In genomic region chr13:46296920-46297319, GRCh38 we compare ENCODE assay signal across 9 cellular contexts.
A peak's percentile ranks its signal among the peaks of the same experiment; 100 is the strongest.
DNase-seq lines count a peak whose midpoint lies in the region; ATAC-seq, FAIRE-seq and TF ChIP-seq lines count a peak whose summit lies in the region.
"Had no signal": no experiment of that assay in that cellular context is flagged by ENCODE, and none has a peak within 500 bp of the region (broad histone marks: within the 10 kb centered on the region; RNA-seq: fewer than 3 reads in every experiment).

No MANE protein-coding gene starts in this region.

- WGBS in trophoblast cell (ENCODE audit: extremely low coverage, insufficient coverage, insufficient read length): no CpG with 5 or more reads among the region's 3 CpGs
- 66 to 73% (median 72%) methylated on average over 3 of the region's 3 CpGs for WGBS in small intestine, 3 donors

- H3K4me2 ChIP-seq in PC-9: peak overlapping the region; percentile 24; the same call in 1 of the 2 replicates
- no peak overlapping the region for H3K4me2 ChIP-seq in trophoblast cell (ENCODE audit: low read length)

- H3K9ac ChIP-seq in trophoblast cell (ENCODE audit: low read length): no peak overlapping the region

- POLR2A ChIA-PET in PC-9 (lab: Charles Lee; ENCODE audit: unreplicated experiment): no interaction called here

- H3K18ac ChIP-seq in trophoblast cell (ENCODE audit: low read length): no peak overlapping the region

- H2AK5ac ChIP-seq in trophoblast cell (ENCODE audit: low read length): no peak overlapping the region

- H3K27ac ChIP-seq in PC-9 (peak overlapping the region; percentile 73), trophoblast cell (ENCODE audit: low read depth, low read length) (peak overlapping the region; percentile 19), small intestine (ENCODE audit: low read depth in 1 of 2, low read length in 1 of 2) (no peak overlapping the region)

- no peaks in the 10 kb centered on the region for H3K27me3 ChIP-seq in PC-9 (ENCODE audit: insufficient read depth, low read depth)
- H3K27me3 ChIP-seq in trophoblast cell (ENCODE audit: insufficient read depth, low read length): no peaks in the 10 kb centered on the region
- H3K27me3 ChIP-seq in small intestine (ENCODE audit: control insufficient read depth in 2 of 2, insufficient read depth in 2 of 2, low read length in 2 of 2): no peaks in the 10 kb centered on the region

- DNase-seq in EH (ENCODE audit: low read depth) (peak; percentile 94), PC-9 (no peak), dermis blood vessel endothelial cell (peak; percentile 75), trophoblast cell (peak; percentile 82 to 94), posterior cingulate gyrus (no peak), small intestine (no peak)
- DNase-seq in stimulated activated CD8-positive, alpha-beta memory T cell treated with anti-CD3 and anti-CD28 coated beads, Interleukin-4, amount 100 ng/mL, for 48 hours: no peak

- H3K36me3 ChIP-seq in PC-9 (ENCODE audit: low read depth) (no peaks in the 10 kb centered on the region), trophoblast cell (ENCODE audit: control insufficient read depth in 1 of 2, insufficient read depth in 2 of 2, low read length in 2 of 2) (no peaks in the 10 kb centered on the region), small intestine (ENCODE audit: control insufficient read depth in 2 of 2, insufficient read depth in 2 of 2, low read length in 2 of 2) (no peaks in the 10 kb centered on the region)

- no peak overlapping the region for H3K14ac ChIP-seq in trophoblast cell (ENCODE audit: low read length)

- intact Hi-C loops in PC-9 (cut with micrococcal nuclease; ENCODE audit: unreplicated experiment): no loop called here
- intact Hi-C loops in posterior cingulate gyrus (cut with DNase I): no loop called here

- ATAC-seq in GM21423 (IDR thresholded peaks at IDR 0.05; ENCODE audit: unreplicated experiment): no peak

- no TSS peak for BruUV-seq in PC-9 (replicated peaks; lab: Mats Ljungman, UMichigan)

- no peak overlapping the region for H4K8ac ChIP-seq in trophoblast cell (ENCODE audit: low read depth, low read length)

- H2BK12ac ChIP-seq in trophoblast cell (ENCODE audit: low read length): no peak overlapping the region

- H2AFZ ChIP-seq in PC-9: peak overlapping the region; percentile 19; the same call in 1 of the 2 replicates
- H2AFZ ChIP-seq in trophoblast cell (ENCODE audit: insufficient read depth, low read length, poor library complexity): no peak overlapping the region

- no peak for TF ChIP-seq CTCF in PC-9 (conservative IDR thresholded peaks at IDR 0.05)

- H3K79me2 ChIP-seq in PC-9 (ENCODE audit: low read depth) (no peaks in the 10 kb centered on the region), trophoblast cell (ENCODE audit: control insufficient read depth, insufficient read depth, low read length, poor library complexity) (no peaks in the 10 kb centered on the region)

- H4K12ac ChIP-seq in trophoblast cell (ENCODE audit: low read depth, low read length): no peak overlapping the region

- no peak overlapping the region for H3K23ac ChIP-seq in trophoblast cell (ENCODE audit: low read length)

- H2BK5ac ChIP-seq in trophoblast cell (ENCODE audit: low read depth, low read length, poor library complexity): no peak overlapping the region

- H3K4me1 ChIP-seq in PC-9 (replicated peaks; ENCODE audit: insufficient read depth) (peaks cover 25% of the 10 kb centered on the region), trophoblast cell (ENCODE audit: control insufficient read depth in 1 of 2, insufficient read depth in 2 of 2, low read length in 2 of 2) (peaks cover 0 to 2% of the 10 kb centered on the region in 2 experiments), small intestine (ENCODE audit: control insufficient read depth in 2 of 2, insufficient read depth in 1 of 2, low read depth in 1 of 2, low read length in 1 of 2) (no peaks in the 10 kb centered on the region)

- H3F3A ChIP-seq in PC-9 (ENCODE audit: insufficient read depth, low read depth): peaks cover 6% of the 10 kb centered on the region; the same call in 1 of the 2 replicates

- no peak overlapping the region for H3K4ac ChIP-seq in trophoblast cell (ENCODE audit: low read depth, low read length)

- no peak for FAIRE-seq in small intestine (lab: Jason Lieb, UNC)
- FAIRE-seq: islet of Langerhans had no signal

- H3K79me1 ChIP-seq in trophoblast cell (ENCODE audit: low read length): peaks cover 9% of the 10 kb centered on the region

- H3K9me3 ChIP-seq in PC-9 (ENCODE audit: insufficient read depth, low read depth) (no peaks in the 10 kb centered on the region), trophoblast cell (ENCODE audit: insufficient read depth, low read depth, low read length) (no peaks in the 10 kb centered on the region), small intestine (ENCODE audit: control insufficient read depth, low read depth) (no peaks in the 10 kb centered on the region)

- no peak overlapping the region for H4K91ac ChIP-seq in trophoblast cell (ENCODE audit: low read depth, low read length)

- H4K20me1 ChIP-seq in PC-9 (ENCODE audit: insufficient read depth): no peaks in the 10 kb centered on the region

- no peaks in the 10 kb centered on the region for H3K9me2 ChIP-seq in PC-9 (ENCODE audit: insufficient read depth)

- H3K4me3 ChIP-seq in PC-9 (no peak overlapping the region), trophoblast cell (ENCODE audit: low read depth, low read length) (no peak overlapping the region), small intestine (ENCODE audit: low read depth in 1 of 2, low read length in 2 of 2) (no peak overlapping the region)

- H2BK120ac ChIP-seq in trophoblast cell (ENCODE audit: insufficient read depth, low read length, poor library complexity): no peak overlapping the region

- CTCF ChIA-PET in PC-9 (lab: Charles Lee): no interaction called here

Comparison
In these comparisons a context has a peak if more than half of its experiments do, and no peak if none do; other contexts are left out.
1. DNase-seq: peak in EH (single experiment), dermis blood vessel endothelial cell (single experiment) and trophoblast cell (2 of 2); none in PC-9 (0 of 2), posterior cingulate gyrus (0 of 10), small intestine (single experiment) and stimulated activated CD8-positive, alpha-beta memory T cell treated with anti-CD3 and anti-CD28 coated beads, Interleukin-4, amount 100 ng/mL, for 48 hours (single experiment).
2. H3K27ac ChIP-seq: peak in PC-9 (single experiment) and trophoblast cell (single experiment); none in small intestine (0 of 2).